In genomic region chr1:19421365-19421764, GRCh38 we compare ENCODE assay signal across 15 cellular contexts.
A peak's percentile ranks its signal among the peaks of the same experiment; 100 is the strongest.
DNase-seq lines count a peak whose midpoint lies in the region; ATAC-seq and TF ChIP-seq lines count a peak whose summit lies in the region.
"Had no signal": no experiment of that assay in that cellular context is flagged by ENCODE, and none has a peak within 500 bp of the region (broad histone marks: within the 10 kb centered on the region; RNA-seq: fewer than 3 reads in every experiment).

No MANE protein-coding gene starts in this region.

- WGBS in thyroid gland, 2 donors: 36 to 48% methylated on average over 4 of the region's 4 CpGs

- no peak for TF ChIP-seq CTCF in ascending aorta (IDR thresholded peaks at IDR 0.05)
- no peak for TF ChIP-seq CTCF in thyroid gland (IDR thresholded peaks at IDR 0.05)

- no peak overlapping the region for H3K4me3 ChIP-seq in ascending aorta
- H3K4me3 ChIP-seq in muscle layer of colon (ENCODE audit: low read depth in 1 of 2, low read length in 2 of 2): no peak overlapping the region
- H3K4me3 ChIP-seq in thyroid gland (replicated peaks in 1 of 3): no peak overlapping the region

- DNase-seq in activated naive CD8-positive, alpha-beta T cell treated with anti-CD3 and anti-CD28 coated beads, Interleukin-2, amount 50 U/mL, for 24 hours: no peak
- DNase-seq in ascending aorta (ENCODE audit: low spot score in 2 of 2) (no peak), thyroid gland (no peak), NOMO-1 treated with dmso at 0.1 percent for 144 hours (lab: John Stamatoyannopoulos, UW; ENCODE audit: unreplicated experiment) (no peak), SW 1271 (lab: John Stamatoyannopoulos, UW) (no peak)
- DNase-seq: left colon; NCI-H1105; SK-N-SH; stimulated activated naive B cell treated with anti-CD40 and anti-IgM and Interleukin-4, amounts not matched to agents 10 μg/mL and 1 μg/mL and 100 μg/mL, for 72 hours had no signal

- no peaks in the 10 kb centered on the region for H3K9me3 ChIP-seq in ascending aorta
- H3K9me3 ChIP-seq in muscle layer of colon (ENCODE audit: low read length): no peaks in the 10 kb centered on the region
- no peaks in the 10 kb centered on the region for H3K9me3 ChIP-seq in thyroid gland
- H3K9me3 ChIP-seq: SK-N-SH had no signal

- H3K4me3 Mint-ChIP-seq in activated naive CD8-positive, alpha-beta T cell: no peak overlapping the region
- H3K4me3 Mint-ChIP-seq in activated naive CD8-positive, alpha-beta T cell treated with anti-CD3 and anti-CD28 coated beads, Interleukin-2, amount 50 U/mL, for 24 hours: no peak overlapping the region
- H3K4me3 Mint-ChIP-seq: nephron; stimulated activated naive B cell treated with anti-CD40 and anti-IgM and Interleukin-4, amounts not matched to agents 10 μg/mL and 1 μg/mL and 100 μg/mL, for 72 hours had no signal

- intact Hi-C loops in ascending aorta (cut with DNase I) (no loop called here), thyroid gland (cut with DNase I) (no loop called here)

- H3K9ac ChIP-seq in muscle layer of colon (ENCODE audit: low read length): no peak overlapping the region
- H3K9ac ChIP-seq: SK-N-SH had no signal

- peak overlapping the region; percentile 86 for H3K27ac Mint-ChIP-seq in activated naive CD8-positive, alpha-beta T cell
- no peak overlapping the region for H3K27ac Mint-ChIP-seq in activated naive CD8-positive, alpha-beta T cell treated with anti-CD3 and anti-CD28 coated beads, Interleukin-2, amount 50 U/mL, for 24 hours
- H3K27ac Mint-ChIP-seq: nephron had no signal

- H3K9me3 Mint-ChIP-seq in activated naive CD8-positive, alpha-beta T cell (ENCODE audit: low read depth): no peaks in the 10 kb centered on the region
- no peaks in the 10 kb centered on the region for H3K9me3 Mint-ChIP-seq in activated naive CD8-positive, alpha-beta T cell treated with anti-CD3 and anti-CD28 coated beads, Interleukin-2, amount 50 U/mL, for 24 hours
- H3K9me3 Mint-ChIP-seq: nephron; stimulated activated naive B cell treated with anti-CD40 and anti-IgM and Interleukin-4, amounts not matched to agents 10 μg/mL and 1 μg/mL and 100 μg/mL, for 72 hours had no signal

- H3K36me3 ChIP-seq in ascending aorta (peaks cover 12 to 16% of the 10 kb centered on the region in 2 donors), muscle layer of colon (ENCODE audit: insufficient read depth, low read length) (peaks cover 12% of the 10 kb centered on the region), thyroid gland (peaks cover 0 to 3% of the 10 kb centered on the region in 2 donors)

- peaks cover 7% of the 10 kb centered on the region for H3K36me3 Mint-ChIP-seq in activated naive CD8-positive, alpha-beta T cell
- peaks cover 28% of the 10 kb centered on the region for H3K36me3 Mint-ChIP-seq in activated naive CD8-positive, alpha-beta T cell treated with anti-CD3 and anti-CD28 coated beads, Interleukin-2, amount 50 U/mL, for 24 hours (ENCODE audit: low read depth)

- no peaks in the 10 kb centered on the region for H3K27me3 ChIP-seq in ascending aorta
- H3K27me3 ChIP-seq in muscle layer of colon (ENCODE audit: control insufficient read depth in 1 of 2, insufficient read depth in 2 of 2, low read length in 2 of 2): no peaks in the 10 kb centered on the region
- no peaks in the 10 kb centered on the region for H3K27me3 ChIP-seq in thyroid gland

- H3K4me1 Mint-ChIP-seq in activated naive CD8-positive, alpha-beta T cell (ENCODE audit: low read depth): peaks cover 77% of the 10 kb centered on the region
- peaks cover 60% of the 10 kb centered on the region for H3K4me1 Mint-ChIP-seq in activated naive CD8-positive, alpha-beta T cell treated with anti-CD3 and anti-CD28 coated beads, Interleukin-2, amount 50 U/mL, for 24 hours

- peaks cover 20 to 78% of the 10 kb centered on the region in 2 donors for H3K4me1 ChIP-seq in ascending aorta
- H3K4me1 ChIP-seq in muscle layer of colon (ENCODE audit: insufficient read depth, low read length): peaks cover 95% of the 10 kb centered on the region
- peaks cover 48 to 69% of the 10 kb centered on the region in 2 donors for H3K4me1 ChIP-seq in thyroid gland

- no peaks in the 10 kb centered on the region for H3K27me3 Mint-ChIP-seq in activated naive CD8-positive, alpha-beta T cell
- no peaks in the 10 kb centered on the region for H3K27me3 Mint-ChIP-seq in activated naive CD8-positive, alpha-beta T cell treated with anti-CD3 and anti-CD28 coated beads, Interleukin-2, amount 50 U/mL, for 24 hours
- H3K27me3 Mint-ChIP-seq: stimulated activated naive B cell treated with anti-CD40 and anti-IgM and Interleukin-4, amounts not matched to agents 10 μg/mL and 1 μg/mL and 100 μg/mL, for 72 hours had no signal

- no peak for TF ChIP-seq POLR2A in thyroid gland (IDR thresholded peaks at IDR 0.05)

- H3K27ac ChIP-seq in ascending aorta (peak overlapping the region; percentile 20 to 73), muscle layer of colon (ENCODE audit: low read depth, low read length) (peak overlapping the region; percentile 37), thyroid gland (peak overlapping the region in 2 of 3 donors; percentile 46 to 53)

- ATAC-seq in activated naive CD8-positive, alpha-beta T cell treated with anti-CD3 and anti-CD28 coated beads, Interleukin-2, amount 50 U/mL, for 24 hours: no peak
- no peak for ATAC-seq in GM18858 (IDR thresholded peaks at IDR 0.05; ENCODE audit: unreplicated experiment)
- ATAC-seq: esophagus mucosa; sciatic nerve; stimulated activated naive B cell treated with anti-CD40 and anti-IgM and Interleukin-4, amounts not matched to agents 10 μg/mL and 1 μg/mL and 100 μg/mL, for 72 hours had no signal
